ENCODE assay signal across 12 cellular contexts in the genomic region with DNA sequence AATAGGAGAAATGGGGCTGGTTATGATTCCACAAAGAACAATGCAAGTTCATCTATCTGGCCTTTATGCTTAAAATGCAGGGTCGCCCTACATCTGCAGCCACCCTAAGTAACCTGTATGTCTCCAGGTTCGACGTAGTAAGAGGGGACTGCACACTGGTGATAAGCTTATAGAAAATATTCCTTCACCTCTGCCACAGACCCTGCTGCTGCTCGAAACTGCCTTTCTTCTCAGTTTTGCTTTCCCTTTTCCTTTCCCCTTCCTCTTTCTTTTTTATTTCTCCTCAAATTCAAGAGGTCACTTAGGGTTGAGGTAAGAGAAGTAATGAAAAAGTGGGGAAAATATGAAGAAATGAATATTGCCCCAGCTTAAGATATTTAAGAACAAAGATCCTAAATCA.
DNase-seq lines count a peak whose midpoint lies in the region; ATAC-seq lines count a peak whose summit lies in the region.
"Had no signal": no experiment of that assay in that cellular context is flagged by ENCODE, and none has a peak within 500 bp of the region (broad histone marks: within the 10 kb centered on the region; RNA-seq: fewer than 3 reads in every experiment).

No MANE protein-coding gene starts in this region.

- POLR2A ChIA-PET in activated naive CD8-positive, alpha-beta T cell treated with anti-CD3 and anti-CD28 coated beads, Interleukin-2, amount 10 ng/mL, durations not matched to agents 7 days and 5 days (lab: Charles Lee): no interaction called here

- H3K9me3 Mint-ChIP-seq in activated naive CD8-positive, alpha-beta T cell treated with anti-CD3 and anti-CD28 coated beads, Interleukin-2, amount 10 ng/mL, durations not matched to agents 7 days and 5 days: no peaks in the 10 kb centered on the region
- H3K9me3 Mint-ChIP-seq in activated naive CD8-positive, alpha-beta T cell treated with anti-CD3 and anti-CD28 coated beads, Interleukin-2, amount 50 U/mL, for 24 hours: no peaks in the 10 kb centered on the region
- H3K9me3 Mint-ChIP-seq in activated T-cell treated with anti-CD3 and anti-CD28 coated beads, Interleukin-2, amount 50 U/mL, for 4 hours: no peaks in the 10 kb centered on the region

- intact Hi-C loops in Right ventricle myocardium superior (cut with DNase I): no loop called here

- no peak for DNase-seq in activated naive CD8-positive, alpha-beta T cell treated with anti-CD3 and anti-CD28 coated beads, Interleukin-2, amount 10 ng/mL, durations not matched to agents 7 days and 5 days
- no peak for DNase-seq in activated naive CD8-positive, alpha-beta T cell treated with anti-CD3 and anti-CD28 coated beads, Interleukin-2, amount 50 U/mL, for 24 hours
- DNase-seq in Right ventricle myocardium superior (no peak), activated gamma-delta T cell treated with Interleukin-2 at 50 U/mL for 16 hours (no peak)
- DNase-seq in activated T-cell treated with anti-CD3 and anti-CD28 coated beads, Interleukin-2, amount 50 U/mL, for 4 hours: no peak
- DNase-seq: ACHN, gastrocnemius medialis, left colon, transverse colon had no signal

- no peak for ATAC-seq in activated naive CD8-positive, alpha-beta T cell treated with anti-CD3 and anti-CD28 coated beads, Interleukin-2, amount 10 ng/mL, durations not matched to agents 7 days and 5 days (ENCODE audit: low read depth)
- ATAC-seq in activated naive CD8-positive, alpha-beta T cell treated with anti-CD3 and anti-CD28 coated beads, Interleukin-2, amount 50 U/mL, for 24 hours: no peak
- ATAC-seq in HG02610 (IDR thresholded peaks at IDR 0.05; ENCODE audit: unreplicated experiment): peak; percentile 70
- ATAC-seq in HG03457 (IDR thresholded peaks at IDR 0.05; ENCODE audit: unreplicated experiment): peak; percentile 71
- no peak for ATAC-seq in Right ventricle myocardium superior (ENCODE audit: poor library complexity)
- ATAC-seq in HG03039 (IDR thresholded peaks at IDR 0.05; ENCODE audit: unreplicated experiment): no peak
- no peak for ATAC-seq in activated T-cell treated with anti-CD3 and anti-CD28 coated beads, Interleukin-2, amount 50 U/mL, for 4 hours
- ATAC-seq: gastrocnemius medialis, left colon had no signal

- no peaks in the 10 kb centered on the region for H3K36me3 Mint-ChIP-seq in activated naive CD8-positive, alpha-beta T cell treated with anti-CD3 and anti-CD28 coated beads, Interleukin-2, amount 10 ng/mL, durations not matched to agents 7 days and 5 days
- H3K36me3 Mint-ChIP-seq in activated naive CD8-positive, alpha-beta T cell treated with anti-CD3 and anti-CD28 coated beads, Interleukin-2, amount 50 U/mL, for 24 hours (ENCODE audit: low read depth): no peaks in the 10 kb centered on the region
- H3K36me3 Mint-ChIP-seq in activated T-cell treated with anti-CD3 and anti-CD28 coated beads, Interleukin-2, amount 50 U/mL, for 4 hours (ENCODE audit: insufficient read depth): no peaks in the 10 kb centered on the region

- H3K4me1 Mint-ChIP-seq in activated naive CD8-positive, alpha-beta T cell treated with anti-CD3 and anti-CD28 coated beads, Interleukin-2, amount 10 ng/mL, durations not matched to agents 7 days and 5 days: peaks cover 9% of the 10 kb centered on the region
- H3K4me1 Mint-ChIP-seq in activated naive CD8-positive, alpha-beta T cell treated with anti-CD3 and anti-CD28 coated beads, Interleukin-2, amount 50 U/mL, for 24 hours: peaks cover 7% of the 10 kb centered on the region
- peaks cover 2% of the 10 kb centered on the region for H3K4me1 Mint-ChIP-seq in activated T-cell treated with anti-CD3 and anti-CD28 coated beads, Interleukin-2, amount 50 U/mL, for 4 hours (ENCODE audit: low read depth)

- H3K4me3 Mint-ChIP-seq in activated naive CD8-positive, alpha-beta T cell treated with anti-CD3 and anti-CD28 coated beads, Interleukin-2, amount 10 ng/mL, durations not matched to agents 7 days and 5 days: peak overlapping the region; percentile 19
- H3K4me3 Mint-ChIP-seq in activated naive CD8-positive, alpha-beta T cell treated with anti-CD3 and anti-CD28 coated beads, Interleukin-2, amount 50 U/mL, for 24 hours: no peak overlapping the region
- no peak overlapping the region for H3K4me3 Mint-ChIP-seq in activated T-cell treated with anti-CD3 and anti-CD28 coated beads, Interleukin-2, amount 50 U/mL, for 4 hours

- peaks cover 17% of the 10 kb centered on the region for H3K27me3 Mint-ChIP-seq in activated naive CD8-positive, alpha-beta T cell treated with anti-CD3 and anti-CD28 coated beads, Interleukin-2, amount 10 ng/mL, durations not matched to agents 7 days and 5 days
- H3K27me3 Mint-ChIP-seq in activated naive CD8-positive, alpha-beta T cell treated with anti-CD3 and anti-CD28 coated beads, Interleukin-2, amount 50 U/mL, for 24 hours: peaks cover 11% of the 10 kb centered on the region
- H3K27me3 Mint-ChIP-seq in activated T-cell treated with anti-CD3 and anti-CD28 coated beads, Interleukin-2, amount 50 U/mL, for 4 hours (ENCODE audit: low read depth): peaks cover 12% of the 10 kb centered on the region

- H3K27ac Mint-ChIP-seq in activated naive CD8-positive, alpha-beta T cell treated with anti-CD3 and anti-CD28 coated beads, Interleukin-2, amount 10 ng/mL, durations not matched to agents 7 days and 5 days: no peak overlapping the region
- no peak overlapping the region for H3K27ac Mint-ChIP-seq in activated naive CD8-positive, alpha-beta T cell treated with anti-CD3 and anti-CD28 coated beads, Interleukin-2, amount 50 U/mL, for 24 hours

Comparison
In these comparisons a context has a peak if more than half of its experiments do, and no peak if none do; other contexts are left out.
1. ATAC-seq: peak in HG02610 (single experiment) and HG03457 (single experiment); none in activated naive CD8-positive, alpha-beta T cell treated with anti-CD3 and anti-CD28 coated beads, Interleukin-2, amount 10 ng/mL, durations not matched to agents 7 days and 5 days (single experiment), activated naive CD8-positive, alpha-beta T cell treated with anti-CD3 and anti-CD28 coated beads, Interleukin-2, amount 50 U/mL, for 24 hours (single experiment), Right ventricle myocardium superior (single experiment), HG03039 (single experiment) and activated T-cell treated with anti-CD3 and anti-CD28 coated beads, Interleukin-2, amount 50 U/mL, for 4 hours (0 of 2).